1 cellular context compared by ENCODE assay signal in the genomic region with DNA sequence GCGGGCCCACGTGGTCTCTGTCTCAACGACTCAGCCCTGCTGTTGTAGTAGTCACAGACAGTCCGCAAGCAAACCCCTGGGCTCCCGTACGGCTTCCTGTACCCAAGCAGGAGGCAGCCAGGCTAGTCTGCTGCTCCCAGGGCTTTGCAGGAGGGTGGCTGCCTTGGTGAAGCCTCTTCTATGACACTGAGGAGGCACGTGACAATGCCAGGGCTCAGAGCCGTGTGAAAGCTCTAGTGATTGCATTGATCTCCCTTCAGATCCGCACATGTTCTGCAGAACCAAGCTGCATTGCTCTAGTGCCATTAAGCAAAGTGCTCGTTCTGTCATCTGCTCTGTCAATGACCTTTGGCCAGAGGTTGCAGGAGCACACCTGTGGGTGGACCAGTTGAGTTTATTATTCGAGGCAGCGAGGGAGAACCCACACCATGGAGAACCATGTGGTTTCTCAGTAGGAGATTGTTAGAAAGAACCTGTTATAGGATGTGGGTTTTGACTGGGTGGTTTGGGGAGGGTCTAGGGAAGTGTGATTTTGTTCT.
TF ChIP-seq lines count a peak whose summit lies in the region.

No MANE protein-coding gene starts in this region.

TF ChIP-seq in K562, 482 proteins besides CTCF, POLR2A, EP300 and RAD21 (continued from another document):
- TF ChIP-seq, protein P1, sequence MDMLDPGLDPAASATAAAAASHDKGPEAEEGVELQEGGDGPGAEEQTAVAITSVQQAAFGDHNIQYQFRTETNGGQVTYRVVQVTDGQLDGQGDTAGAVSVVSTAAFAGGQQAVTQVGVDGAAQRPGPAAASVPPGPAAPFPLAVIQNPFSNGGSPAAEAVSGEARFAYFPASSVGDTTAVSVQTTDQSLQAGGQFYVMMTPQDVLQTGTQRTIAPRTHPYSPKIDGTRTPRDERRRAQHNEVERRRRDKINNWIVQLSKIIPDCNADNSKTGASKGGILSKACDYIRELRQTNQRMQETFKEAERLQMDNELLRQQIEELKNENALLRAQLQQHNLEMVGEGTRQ (CRISPR knock-in tag; IDR thresholded peaks at IDR 0.05), result peak; percentile 6; the same call in 1 of the 2 replicates
- TF ChIP-seq TEAD4 (IDR thresholded peaks at IDR 0.05; ENCODE audit: low read length), result no peak
- no peak for TF ChIP-seq TEAD4 (CRISPR knock-in tag; IDR thresholded peaks at IDR 0.05; ENCODE audit: borderline replicate concordance)
- TF ChIP-seq DPF2 (IDR thresholded peaks at IDR 0.05), result no peak
- TF ChIP-seq KLF13 (tag; IDR thresholded peaks at IDR 0.05; ENCODE audit: borderline replicate concordance, low read depth), result no peak
TF ChIP-seq in K562: peak in this region for 2.
